Comparison of ENCODE assay signal across 6 cellular contexts in the genomic region with DNA sequence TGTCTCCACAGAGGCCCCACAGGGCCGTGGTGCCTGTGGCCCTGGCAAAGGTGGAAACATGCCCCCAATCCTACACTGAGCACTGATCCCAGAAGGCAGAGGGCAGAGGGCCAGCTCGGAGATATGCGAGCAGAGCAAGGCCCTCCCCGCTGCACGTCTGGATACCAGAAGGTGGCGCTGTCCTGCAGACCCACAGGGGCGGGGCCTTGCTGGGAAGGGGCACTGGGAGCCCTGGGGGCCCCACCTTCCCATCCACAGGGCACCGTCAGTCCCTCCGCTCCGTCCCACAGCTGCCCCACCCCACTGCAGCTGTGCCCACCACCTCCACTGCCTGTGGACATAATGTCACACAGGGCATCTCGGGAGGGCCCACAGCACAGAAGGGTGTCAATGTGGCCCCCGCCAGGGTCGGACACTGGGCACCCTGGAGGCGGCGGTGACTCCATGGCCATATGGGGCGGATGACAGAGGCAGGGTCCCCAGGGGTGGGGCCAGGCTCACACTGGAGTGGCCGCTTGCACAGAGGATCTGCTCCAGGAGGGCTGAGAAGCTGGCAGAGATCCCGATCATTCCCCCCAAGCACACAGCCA. TPM values are rescaled to one million over a fixed set of nuclear protein-coding genes. Genes with fewer than 3 reads are reported as not detected.
DNase-seq lines count a peak whose midpoint lies in the region; ATAC-seq and TF ChIP-seq lines count a peak whose summit lies in the region.

No MANE protein-coding gene starts in this region.

- peaks cover 12 to 23% of the 10 kb centered on the region in 2 donors for H3K36me3 Mint-ChIP-seq in CD14-positive monocyte

- no peaks in the 10 kb centered on the region for H3K27me3 ChIP-seq in adipocyte (replicated peaks; ENCODE audit: control insufficient read depth, insufficient read depth, low read length)
- peaks cover 0 to 8% of the 10 kb centered on the region in 2 donors for H3K27me3 ChIP-seq in left lung

- peaks cover 1 to 14% (median 8%) of the 10 kb centered on the region in 3 donors for H3K27me3 Mint-ChIP-seq in CD14-positive monocyte (ENCODE audit: low read depth in 3 of 3)

- TF ChIP-seq CTCF in CD14-positive monocyte (IDR thresholded peaks at IDR 0.05) (peak; percentile 97), left lung (IDR thresholded peaks at IDR 0.05) (peak; percentile 55 to 75)

- peaks cover 45% of the 10 kb centered on the region for H3K4me1 Mint-ChIP-seq in CD14-positive monocyte

- peaks cover 0 to 2% (median 0%) of the 10 kb centered on the region in 7 donors for H3K9me3 Mint-ChIP-seq in CD14-positive monocyte

- H3K36me3 ChIP-seq in adipocyte (ENCODE audit: control insufficient read depth, insufficient read depth, low read length, severe bottlenecking) (peaks cover 3% of the 10 kb centered on the region), left lung (peaks cover 0 to 5% of the 10 kb centered on the region in 2 donors)

- H3K4me3 Mint-ChIP-seq in CD14-positive monocyte = no peak overlapping the region

- DNase-seq in CD14-positive monocyte (ENCODE audit: low spot score) = peak; percentile 58
- peak; percentile 55 for DNase-seq in LHCN-M2 (ENCODE audit: low read depth)
- peak; percentile 73 for DNase-seq in adipocyte (ENCODE audit: low read depth)
- peak; percentile 60 to 89 for DNase-seq in left lung

- peaks cover 39% of the 10 kb centered on the region for H3K4me1 ChIP-seq in adipocyte (ENCODE audit: control insufficient read depth, insufficient read depth, low read length)
- H3K4me1 ChIP-seq in left lung = peaks cover 26 to 49% of the 10 kb centered on the region in 2 donors

- H3K4me3 ChIP-seq in adipocyte (ENCODE audit: low read length) (no peak overlapping the region), left lung (no peak overlapping the region)

- H3K27ac Mint-ChIP-seq in CD14-positive monocyte = peak overlapping the region in 3 of 7 donors; percentile 25 to 48 (median 33)

- no peaks in the 10 kb centered on the region for H3K9me3 ChIP-seq in adipocyte (ENCODE audit: control insufficient read depth, low read length)
- no peaks in the 10 kb centered on the region for H3K9me3 ChIP-seq in left lung

- peak; percentile 4 for ATAC-seq in left lung
- no peak for ATAC-seq in HG03457 (IDR thresholded peaks at IDR 0.05; ENCODE audit: unreplicated experiment)
- ATAC-seq in GM18517 (IDR thresholded peaks at IDR 0.05; ENCODE audit: unreplicated experiment) = no peak

- peak overlapping the region; percentile 21 for H3K9ac ChIP-seq in adipocyte (ENCODE audit: low read length)

- no peak overlapping the region for H3K27ac ChIP-seq in left lung

- intact Hi-C loops in CD14-positive monocyte (cut with micrococcal nuclease) (loop anchor here in 1 of 2 donors (5.0 to 10.0 kb wide), 2 partner anchors 98 to 349 kb away; partner anchors contain the start of gene ZNF141), left lung (cut with DNase I) (no loop called here)

RNA-seq across cellular contexts. Expression of gene SLC49A3, which starts 4.9 kb away (rescaled TPM):
- polyA plus RNA-seq in CD14-positive monocyte = 10 to 100 TPM in 1 of 2 donors, 1 to 10 TPM in 1; 9.5 to 11.1 TPM
- 0.17 TPM in 1 of 2 replicates, not detected in the other for total RNA-seq in LHCN-M2 (2014; rRNA removed)
- polyA plus RNA-seq in LHCN-M2 (2012) = 0.33 TPM
- 10 to 100 TPM; 23.2 to 27.5 TPM for total RNA-seq in left lung

RNA-seq across cellular contexts. Expression of gene MYL5, which starts 9.7 kb away (rescaled TPM):
- 1 to 10 TPM; 4.2 to 7.2 TPM for polyA plus RNA-seq in CD14-positive monocyte
- 8.1 and 10.4 TPM in 2 replicates for total RNA-seq in LHCN-M2 (2014; rRNA removed)
- polyA plus RNA-seq in LHCN-M2 (2012) = 23.0 TPM
- total RNA-seq in left lung = 10 to 100 TPM in 1 of 2 donors, 1 to 10 TPM in 1; 7.8 to 11.3 TPM

RNA-seq across cellular contexts. Expression of gene ATP5ME, which starts 10.0 kb away (rescaled TPM):
- 100 to 1,000 TPM; 367 to 397 TPM for polyA plus RNA-seq in CD14-positive monocyte
- total RNA-seq in LHCN-M2 (2014; rRNA removed) (54.2 and 67.9 TPM in 2 replicates), left lung (100 to 1,000 TPM; 171 to 211 TPM)
- polyA plus RNA-seq in LHCN-M2 (2012) = 1,170 TPM

RNA-seq across cellular contexts. Expression of gene PCGF3, which starts 21.6 kb away (rescaled TPM):
- polyA plus RNA-seq in CD14-positive monocyte = 1 to 10 TPM; 7.0 to 8.3 TPM
- 66.3 and 69.6 TPM in 2 replicates for total RNA-seq in LHCN-M2 (2014; rRNA removed)
- 26.8 TPM for polyA plus RNA-seq in LHCN-M2 (2012)
- total RNA-seq in left lung = 10 to 100 TPM; 43.7 to 49.2 TPM

RNA-seq across cellular contexts. Expression of gene PDE6B, which starts 58.7 kb away (rescaled TPM):
- 1 to 10 TPM; 3.7 to 6.3 TPM for polyA plus RNA-seq in CD14-positive monocyte
- total RNA-seq in LHCN-M2 (2014; rRNA removed) = 0.06 and 0.29 TPM in 2 replicates
- polyA plus RNA-seq in LHCN-M2 (2012) = 0.19 TPM
- total RNA-seq in left lung = 10 to 100 TPM in 1 of 2 donors, 1 to 10 TPM in 1; 7.6 to 10.9 TPM

Comparison
In these comparisons a context has a peak if more than half of its experiments do, and no peak if none do; other contexts are left out.
1. RNA of gene SLC49A3, which starts 4.9 kb away (total RNA-seq): 23.2 to 27.5 TPM in left lung; 0.17 TPM in LHCN-M2; every median in the first group is over 10 times any median in the second.
2. Peak in every context shown above with its lines, with median percentiles within 50 percentile points of each other: DNase-seq.